Comparison of ENCODE assay signal across 11 cellular contexts in the genomic region with DNA sequence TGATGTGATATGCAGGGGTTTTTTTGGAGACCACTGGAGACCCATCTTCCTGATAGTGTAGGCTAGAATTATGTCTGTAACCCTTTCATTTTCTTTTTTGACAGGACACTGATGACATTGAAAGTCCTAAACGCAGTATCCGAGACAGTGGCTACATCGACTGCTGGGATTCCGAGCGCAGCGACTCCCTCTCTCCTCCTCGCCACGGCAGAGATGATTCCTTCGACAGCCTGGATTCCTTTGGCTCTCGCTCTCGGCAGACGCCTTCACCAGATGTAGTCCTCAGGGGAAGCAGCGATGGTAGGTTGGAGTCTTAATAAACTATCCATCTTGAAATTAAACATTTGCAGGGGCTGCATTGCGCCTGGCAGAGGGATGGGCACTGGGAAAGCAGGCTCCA.
DNase-seq lines count a peak whose midpoint lies in the region; ATAC-seq and TF ChIP-seq lines count a peak whose summit lies in the region.
"Had no signal": no experiment of that assay in that cellular context is flagged by ENCODE, and none has a peak within 500 bp of the region (broad histone marks: within the 10 kb centered on the region; RNA-seq: fewer than 3 reads in every experiment).

No MANE protein-coding gene starts in this region.

- TF ChIP-seq POLR2A in gastroesophageal sphincter (IDR thresholded peaks at IDR 0.05), result no peak
- no peak for TF ChIP-seq POLR2A in transverse colon (IDR thresholded peaks at IDR 0.05)

- POLR2A ChIA-PET in naive thymus-derived CD8-positive, alpha-beta T cell (lab: Charles Lee), result no interaction called here

- H3K27me3 ChIP-seq in SJCRH30 (no peaks in the 10 kb centered on the region), gastroesophageal sphincter (no peaks in the 10 kb centered on the region), neural cell (ENCODE audit: insufficient read depth, low read depth, low read length) (no peaks in the 10 kb centered on the region), transverse colon (no peaks in the 10 kb centered on the region)
- H3K27me3 ChIP-seq: neutrophil had no signal

- H2AFZ ChIP-seq in neural cell (ENCODE audit: low read depth, low read length), result no peak overlapping the region

- peak overlapping the region; percentile 62 for H3K4me3 ChIP-seq in SJCRH30
- peak overlapping the region; percentile 8 to 33 for H3K4me3 ChIP-seq in gastroesophageal sphincter
- H3K4me3 ChIP-seq in neural cell (ENCODE audit: low read length), result peak overlapping the region; percentile 53
- H3K4me3 ChIP-seq in transverse colon, result peak overlapping the region in 3 of 4 donors; percentile 8 to 23 (median 15)

- H3K4me1 Mint-ChIP-seq in naive thymus-derived CD8-positive, alpha-beta T cell, result no peaks in the 10 kb centered on the region
- H3K4me1 Mint-ChIP-seq: activated naive CD4-positive, alpha-beta T cell treated with anti-CD3 and anti-CD28 coated beads, Interleukin-2, amount 50 U/mL, for 24 hours had no signal

- no peaks in the 10 kb centered on the region for H3K9me3 Mint-ChIP-seq in naive thymus-derived CD8-positive, alpha-beta T cell

- H3K79me2 ChIP-seq in neural cell (replicated peaks; ENCODE audit: insufficient read depth, low read length), result no peaks in the 10 kb centered on the region

- H3K27ac ChIP-seq in SJCRH30, result peak overlapping the region; percentile 94
- peak overlapping the region in 3 of 4 donors; percentile 60 to 71 (median 61) for H3K27ac ChIP-seq in gastroesophageal sphincter
- H3K27ac ChIP-seq in neural cell (ENCODE audit: low read length), result no peak overlapping the region
- peak overlapping the region; percentile 50 to 83 (median 73) for H3K27ac ChIP-seq in transverse colon
- H3K27ac ChIP-seq: neutrophil had no signal

- H3K9me2 ChIP-seq in neural cell (ENCODE audit: insufficient read depth, low read length), result no peaks in the 10 kb centered on the region

- H3F3A ChIP-seq in neural cell (ENCODE audit: insufficient read depth, low read length, poor library complexity, severe bottlenecking), result peaks cover 8% of the 10 kb centered on the region

- intact Hi-C loops in transverse colon (cut with DNase I; ENCODE audit: low total_unique reads), result no loop called here

- H3K27ac Mint-ChIP-seq in naive thymus-derived CD8-positive, alpha-beta T cell, result no peak overlapping the region
- H3K27ac Mint-ChIP-seq: activated naive CD4-positive, alpha-beta T cell treated with anti-CD3 and anti-CD28 coated beads, Interleukin-2, amount 50 U/mL, for 24 hours had no signal

- peaks cover 0 to 17% (median 4%) of the 10 kb centered on the region in 5 donors for H3K27me3 Mint-ChIP-seq in naive thymus-derived CD8-positive, alpha-beta T cell

- H3K9me3 ChIP-seq in SJCRH30 (replicated peaks), result no peaks in the 10 kb centered on the region
- H3K9me3 ChIP-seq in gastroesophageal sphincter, result no peaks in the 10 kb centered on the region
- H3K9me3 ChIP-seq in neural cell (ENCODE audit: low read length), result no peaks in the 10 kb centered on the region
- H3K9me3 ChIP-seq in transverse colon, result no peaks in the 10 kb centered on the region
- H3K9me3 ChIP-seq: neutrophil had no signal

- peak overlapping the region; percentile 49 for H3K4me2 ChIP-seq in neural cell (ENCODE audit: low read length)

- H3K4me3 Mint-ChIP-seq in naive thymus-derived CD8-positive, alpha-beta T cell, result no peak overlapping the region
- H3K4me3 Mint-ChIP-seq: activated naive CD4-positive, alpha-beta T cell treated with anti-CD3 and anti-CD28 coated beads, Interleukin-2, amount 50 U/mL, for 24 hours had no signal

- ATAC-seq in gastroesophageal sphincter (no peak), HG02970 (IDR thresholded peaks at IDR 0.05; ENCODE audit: low FRiP score, unreplicated experiment) (no peak)
- no peak for ATAC-seq in naive thymus-derived CD8-positive, alpha-beta T cell

- H3K4me1 ChIP-seq in SJCRH30, result peaks cover 12% of the 10 kb centered on the region
- H3K4me1 ChIP-seq in gastroesophageal sphincter, result peaks cover 9 to 30% (median 9%) of the 10 kb centered on the region in 3 donors
- peaks cover 9 to 31% (median 20%) of the 10 kb centered on the region in 4 donors for H3K4me1 ChIP-seq in transverse colon

- TF ChIP-seq CTCF in gastroesophageal sphincter (IDR thresholded peaks at IDR 0.05) (no peak), neural cell (IDR thresholded peaks at IDR 0.05; ENCODE audit: poor library complexity, severe bottlenecking) (no peak), transverse colon (IDR thresholded peaks at IDR 0.05) (no peak)

- in situ Hi-C loops in transverse colon (cut with MboI; ENCODE audit: low pct_ligation_motif_present in 1 of 4, low pct_unique_long_range_greater_than_20kb in 1 of 4, low sequenced_read_pairs in 3 of 4), result no loop called here

- no peaks in the 10 kb centered on the region for H3K36me3 Mint-ChIP-seq in naive thymus-derived CD8-positive, alpha-beta T cell
- H3K36me3 Mint-ChIP-seq: activated naive CD4-positive, alpha-beta T cell treated with anti-CD3 and anti-CD28 coated beads, Interleukin-2, amount 50 U/mL, for 24 hours had no signal

- H3K36me3 ChIP-seq in SJCRH30 (peaks cover 44% of the 10 kb centered on the region), gastroesophageal sphincter (no peaks in the 10 kb centered on the region), neural cell (ENCODE audit: insufficient read depth, low read length) (no peaks in the 10 kb centered on the region), transverse colon (no peaks in the 10 kb centered on the region)
- H3K36me3 ChIP-seq: neutrophil had no signal

- no peak for TF ChIP-seq RAD21 in neural cell (conservative IDR thresholded peaks at IDR 0.05)

- H4K20me1 ChIP-seq in neural cell (ENCODE audit: insufficient read depth), result no peaks in the 10 kb centered on the region

- WGBS in gastroesophageal sphincter (ENCODE audit: low coverage in 1 of 2), 2 donors, result 18 to 90% methylated on average over 7 to 8 of the region's 14 CpGs
- 40 to 61% methylated on average over 3 to 14 of the region's 14 CpGs for WGBS in transverse colon (ENCODE audit: low coverage in 1 of 2), 2 donors

- no peak for TF ChIP-seq EP300 in gastroesophageal sphincter (IDR thresholded peaks at IDR 0.05)
- TF ChIP-seq EP300 in neural cell (conservative IDR thresholded peaks at IDR 0.05; ENCODE audit: poor library complexity, severe bottlenecking), result no peak
- TF ChIP-seq EP300 in transverse colon (IDR thresholded peaks at IDR 0.05; ENCODE audit: low read depth), result no peak

- no peak overlapping the region for H3K9ac ChIP-seq in neural cell (ENCODE audit: low read length)

- DNase-seq in SJCRH30 (peak; percentile 27 to 64), transverse colon (no peak), LoVo (ENCODE audit: low spot score) (no peak)
- DNase-seq in naive thymus-derived CD8-positive, alpha-beta T cell, result no peak
- DNase-seq: activated CD4-positive, alpha-beta T cell treated with anti-CD3 and anti-CD28 coated beads, Interleukin-2, amount 50 U/mL, for 48 hours; NCI-H1105 had no signal

TF ChIP-seq in neural cell, 6 proteins besides CTCF, POLR2A, EP300 and RAD21:
- TF ChIP-seq MXI1 (conservative IDR thresholded peaks at IDR 0.05; ENCODE audit: poor library complexity, severe bottlenecking) (no peak), SMC3 (conservative IDR thresholded peaks at IDR 0.05; ENCODE audit: poor library complexity) (no peak), TAF1 (IDR thresholded peaks at IDR 0.05; ENCODE audit: low read depth) (no peak)
TF ChIP-seq in neural cell: peak in this region for 0.

Comparison
In these comparisons a context has a peak if more than half of its experiments do, and no peak if none do; other contexts are left out.
1. DNase-seq: peak in SJCRH30 (2 of 2); none in transverse colon (single experiment), naive thymus-derived CD8-positive, alpha-beta T cell (0 of 10) and LoVo (single experiment).
2. Peak in every context shown above with its lines, with median percentiles within 50 percentile points of each other: H3K4me3 ChIP-seq.